1 cellular context compared by ENCODE assay signal in the genomic region with DNA sequence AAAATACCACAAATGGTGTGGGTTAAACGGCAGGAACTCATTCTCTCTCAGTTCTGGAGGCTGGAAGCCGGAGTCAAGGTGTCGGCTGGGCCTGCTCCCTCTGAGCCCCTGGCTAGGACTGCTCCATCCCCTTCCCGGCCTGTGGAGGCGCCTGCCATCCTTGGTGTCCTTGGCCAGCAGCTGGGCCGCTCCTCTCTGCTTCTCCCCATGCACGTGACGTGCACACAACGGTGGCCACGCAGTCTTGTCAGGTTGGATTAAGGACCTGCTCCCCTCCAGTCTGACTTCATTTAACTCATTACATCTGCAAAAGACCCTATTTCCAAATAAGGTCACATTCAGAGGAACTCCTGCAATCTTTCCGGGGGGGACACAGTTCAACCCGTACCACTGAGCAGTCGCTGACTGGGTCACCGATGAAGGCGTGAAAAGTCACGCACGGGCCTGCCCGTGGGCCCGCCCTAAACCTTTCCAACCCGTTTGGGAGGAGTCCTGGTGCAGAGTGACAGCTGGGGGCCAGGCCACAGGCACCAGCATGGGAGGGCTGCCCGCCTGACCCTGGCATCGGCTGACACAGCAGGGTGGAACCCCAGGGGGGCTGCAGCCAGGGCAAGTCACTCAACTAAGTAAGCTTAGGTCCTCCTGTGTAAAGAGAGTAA.
TF ChIP-seq lines count a peak whose summit lies in the region.

No MANE protein-coding gene starts in this region.

TF ChIP-seq in H1, 55 proteins besides CTCF, POLR2A, EP300 and RAD21 (continued from another document):
- TF ChIP-seq, protein P1, sequence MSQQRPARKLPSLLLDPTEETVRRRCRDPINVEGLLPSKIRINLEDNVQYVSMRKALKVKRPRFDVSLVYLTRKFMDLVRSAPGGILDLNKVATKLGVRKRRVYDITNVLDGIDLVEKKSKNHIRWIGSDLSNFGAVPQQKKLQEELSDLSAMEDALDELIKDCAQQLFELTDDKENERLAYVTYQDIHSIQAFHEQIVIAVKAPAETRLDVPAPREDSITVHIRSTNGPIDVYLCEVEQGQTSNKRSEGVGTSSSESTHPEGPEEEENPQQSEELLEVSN (IDR thresholded peaks at IDR 0.05): peak; percentile 57; the same call in 1 of the 2 replicates
- TF ChIP-seq RBBP5 (IDR thresholded peaks at IDR 0.05; ENCODE audit: borderline replicate concordance, low read depth, low read length) (no peak), MAFK (IDR thresholded peaks at IDR 0.05; ENCODE audit: low read depth, low read length) (no peak), BRCA1 (IDR thresholded peaks at IDR 0.05; ENCODE audit: low read depth, low read length) (no peak)
